In genomic region chrX:42398967-42399631, GRCh38 we compare ENCODE assay signal across 17 cellular contexts.
DNase-seq lines count a peak whose midpoint lies in the region; ATAC-seq lines count a peak whose summit lies in the region.
"Had no signal": no experiment of that assay in that cellular context is flagged by ENCODE, and none has a peak within 500 bp of the region (broad histone marks: within the 10 kb centered on the region; RNA-seq: fewer than 3 reads in every experiment).

No MANE protein-coding gene starts in this region.

- peaks cover 23 to 34% (median 24%) of the 10 kb centered on the region in 3 donors for H3K4me1 Mint-ChIP-seq in CD8-positive, alpha-beta memory T cell
- H3K4me1 Mint-ChIP-seq in activated naive CD8-positive, alpha-beta T cell treated with anti-CD3 and anti-CD28 coated beads, Interleukin-2, amount 10 ng/mL, durations not matched to agents 7 days and 5 days, result peaks cover 13% of the 10 kb centered on the region

- H3K9me3 Mint-ChIP-seq in CD8-positive, alpha-beta memory T cell, result no peaks in the 10 kb centered on the region
- H3K9me3 Mint-ChIP-seq in activated naive CD8-positive, alpha-beta T cell treated with anti-CD3 and anti-CD28 coated beads, Interleukin-2, amount 10 ng/mL, durations not matched to agents 7 days and 5 days, result peaks cover 3% of the 10 kb centered on the region
- H3K9me3 Mint-ChIP-seq: memory B cell had no signal

- peak overlapping the region in 7 of 8 donors; percentile 10 to 86 (median 64) for H3K27ac Mint-ChIP-seq in CD8-positive, alpha-beta memory T cell
- peak overlapping the region; percentile 79 for H3K27ac Mint-ChIP-seq in activated naive CD8-positive, alpha-beta T cell treated with anti-CD3 and anti-CD28 coated beads, Interleukin-2, amount 10 ng/mL, durations not matched to agents 7 days and 5 days
- H3K27ac Mint-ChIP-seq: memory B cell had no signal

- H3K36me3 Mint-ChIP-seq in CD8-positive, alpha-beta memory T cell, result no peaks in the 10 kb centered on the region
- peaks cover 3% of the 10 kb centered on the region for H3K36me3 Mint-ChIP-seq in activated naive CD8-positive, alpha-beta T cell treated with anti-CD3 and anti-CD28 coated beads, Interleukin-2, amount 10 ng/mL, durations not matched to agents 7 days and 5 days
- H3K36me3 Mint-ChIP-seq: memory B cell had no signal

- CTCF ChIA-PET in CD8-positive, alpha-beta memory T cell (lab: Charles Lee), result interaction anchor here (1.1 to 1.2 kb wide), 2 partner anchors 11 to 544 kb away, joined by 3 read pairs; no protein-coding TSS in a partner anchor

- H3K36me3 ChIP-seq in CD8-positive, alpha-beta memory T cell (ENCODE audit: insufficient read depth, low read length), result no peaks in the 10 kb centered on the region
- H3K36me3 ChIP-seq in mesodermal cell (ENCODE audit: control insufficient read depth, insufficient read depth, low read length), result no peaks in the 10 kb centered on the region
- H3K36me3 ChIP-seq: BLaER1 treated with 17β-estradiol and CSF1 and Interleukin-3, amounts not matched to agents 10 nM and 100 nM; neutrophil; right atrium auricular region; thoracic aorta had no signal

- POLR2A ChIA-PET in CD8-positive, alpha-beta memory T cell (lab: Charles Lee), result interaction anchor here (0.6 kb wide), 1 partner anchor 475 kb away, joined by 4 read pairs; no protein-coding TSS in a partner anchor
- POLR2A ChIA-PET in activated naive CD8-positive, alpha-beta T cell treated with anti-CD3 and anti-CD28 coated beads, Interleukin-2, amount 10 ng/mL, durations not matched to agents 7 days and 5 days (lab: Charles Lee), result interaction anchor here (0.6 kb wide), 1 partner anchor 545 kb away, joined by 3 read pairs; no protein-coding TSS in a partner anchor

- peak overlapping the region; percentile 38 to 79 (median 72) for H3K4me3 Mint-ChIP-seq in CD8-positive, alpha-beta memory T cell
- peak overlapping the region; percentile 51 for H3K4me3 Mint-ChIP-seq in activated naive CD8-positive, alpha-beta T cell treated with anti-CD3 and anti-CD28 coated beads, Interleukin-2, amount 10 ng/mL, durations not matched to agents 7 days and 5 days
- H3K4me3 Mint-ChIP-seq: memory B cell had no signal

- peak overlapping the region; percentile 32 for H3K4me3 ChIP-seq in CD8-positive, alpha-beta memory T cell (ENCODE audit: low read length)
- no peak overlapping the region for H3K4me3 ChIP-seq in mesodermal cell (ENCODE audit: extremely low read depth, insufficient read depth, low read length, poor library complexity, severe bottlenecking)
- H3K4me3 ChIP-seq: BLaER1 treated with 17β-estradiol and CSF1 and Interleukin-3, amounts not matched to agents 10 nM and 100 nM; coronary artery; right atrium auricular region; thoracic aorta had no signal

- H3K27me3 ChIP-seq in CD8-positive, alpha-beta memory T cell (ENCODE audit: insufficient read depth, low read length, poor library complexity, severe bottlenecking), result no peaks in the 10 kb centered on the region
- H3K27me3 ChIP-seq: neutrophil, right atrium auricular region had no signal

- no peak for DNase-seq in CD8-positive, alpha-beta memory T cell
- DNase-seq in LHCN-M2 (ENCODE audit: low read depth), result peak; percentile 2
- DNase-seq in activated naive CD8-positive, alpha-beta T cell treated with anti-CD3 and anti-CD28 coated beads, Interleukin-2, amount 10 ng/mL, durations not matched to agents 7 days and 5 days, result no peak
- no peak for DNase-seq in NCI-H128 (lab: John Stamatoyannopoulos, UW; ENCODE audit: unreplicated experiment)
- no peak for DNase-seq in foreskin melanocyte
- DNase-seq: KG1; NCI-H1105 treated with DMSO at 0.1 percent for 48 hours; stimulated activated CD4-positive, alpha-beta T cell treated with anti-CD3 and anti-CD28 coated beads, Interleukin-2, amount 100 ng/mL, for 24 hours had no signal

- WGBS in mesodermal cell (ENCODE audit: insufficient coverage in 2 of 2), 2 experiments, result 86 to 100% methylated on average over 1 to 2 of the region's 8 CpGs

- H3K9me3 ChIP-seq in CD8-positive, alpha-beta memory T cell (ENCODE audit: low read length), result no peaks in the 10 kb centered on the region
- H3K9me3 ChIP-seq in mesodermal cell (ENCODE audit: control insufficient read depth, low read length), result no peaks in the 10 kb centered on the region
- H3K9me3 ChIP-seq: neutrophil, right atrium auricular region, thoracic aorta had no signal

- H3K27ac ChIP-seq in CD8-positive, alpha-beta memory T cell (ENCODE audit: low read depth, low read length), result no peak overlapping the region
- H3K27ac ChIP-seq in mesodermal cell (ENCODE audit: low read depth, low read length, severe bottlenecking), result peak overlapping the region; percentile 10
- H3K27ac ChIP-seq: BLaER1 treated with 17β-estradiol and CSF1 and Interleukin-3, amounts not matched to agents 10 nM and 100 nM; coronary artery; epithelial cell of prostate; neutrophil; right atrium auricular region; thoracic aorta had no signal

- no peak for ATAC-seq in activated naive CD8-positive, alpha-beta T cell treated with anti-CD3 and anti-CD28 coated beads, Interleukin-2, amount 10 ng/mL, durations not matched to agents 7 days and 5 days (ENCODE audit: low read depth)
- no peak for ATAC-seq in GM18868 (IDR thresholded peaks at IDR 0.05; ENCODE audit: unreplicated experiment)

- H3K4me1 ChIP-seq in CD8-positive, alpha-beta memory T cell (ENCODE audit: insufficient read depth, low read length), result peaks cover 6% of the 10 kb centered on the region
- H3K4me1 ChIP-seq in mesodermal cell (ENCODE audit: control insufficient read depth, insufficient read depth, low read length, poor library complexity, severe bottlenecking), result no peaks in the 10 kb centered on the region
- H3K4me1 ChIP-seq: right atrium auricular region had no signal

- H3K27me3 Mint-ChIP-seq in CD8-positive, alpha-beta memory T cell, result peaks cover 0 to 7% of the 10 kb centered on the region in 2 donors
- no peaks in the 10 kb centered on the region for H3K27me3 Mint-ChIP-seq in activated naive CD8-positive, alpha-beta T cell treated with anti-CD3 and anti-CD28 coated beads, Interleukin-2, amount 10 ng/mL, durations not matched to agents 7 days and 5 days
- H3K27me3 Mint-ChIP-seq: memory B cell had no signal
